Comparison of ENCODE assay signal across 1 cellular context in genomic region chr15:92883643-92884458, GRCh38.
TF ChIP-seq lines count a peak whose summit lies in the region.

No MANE protein-coding gene starts in this region.

TF ChIP-seq in GM12878, 131 proteins besides CTCF, POLR2A, EP300 and RAD21 (continued from another document):
- 0 out of 2 replicates have a peak, but pooled peaks have one; percentile 22 for TF ChIP-seq ATF2 (IDR thresholded peaks at IDR 0.05; ENCODE audit: low read length)
- TF ChIP-seq YY1 (IDR thresholded peaks at IDR 0.05; ENCODE audit: low read depth, low read length), result 0 out of 2 replicates have a peak, but pooled peaks have one; percentile 37
- TF ChIP-seq CREM (IDR thresholded peaks at IDR 0.05; ENCODE audit: low read depth), result peak; percentile 43; the same call in 1 of the 2 replicates
- peak; percentile 21; the same call in 1 of the 2 replicates for TF ChIP-seq NFIC (IDR thresholded peaks at IDR 0.05; ENCODE audit: low read depth, low read length)
- peak; percentile 12; the same call in 1 of the 2 replicates for TF ChIP-seq RELB (IDR thresholded peaks at IDR 0.05; ENCODE audit: low read depth)
- 0 out of 2 replicates have a peak, but pooled peaks have one; percentile 47 for TF ChIP-seq PML (IDR thresholded peaks at IDR 0.05; ENCODE audit: low read length)
- TF ChIP-seq SRF (IDR thresholded peaks at IDR 0.05; ENCODE audit: low read depth in 2 of 2, low read length in 2 of 2), result no peak
